ENCODE assay signal across 14 cellular contexts in genomic region chr6:135117413-135117968, GRCh38.
DNase-seq lines count a peak whose midpoint lies in the region; ATAC-seq and TF ChIP-seq lines count a peak whose summit lies in the region.
"Had no signal": no experiment of that assay in that cellular context is flagged by ENCODE, and none has a peak within 500 bp of the region (broad histone marks: within the 10 kb centered on the region; RNA-seq: fewer than 3 reads in every experiment).

No MANE protein-coding gene starts in this region.

- H3K27me3 ChIP-seq in BLaER1 treated with 17β-estradiol and CSF1 and Interleukin-3, amounts not matched to agents 10 nM and 100 nM = no peaks in the 10 kb centered on the region
- no peaks in the 10 kb centered on the region for H3K27me3 ChIP-seq in CD8-positive, alpha-beta T cell (ENCODE audit: insufficient read depth, low read length)
- H3K27me3 ChIP-seq in KMS-11 (ENCODE audit: insufficient read depth, low read depth) (no peaks in the 10 kb centered on the region), GM23248 (replicated peaks; ENCODE audit: insufficient read depth) (peaks cover 56% of the 10 kb centered on the region)
- H3K27me3 ChIP-seq: vagina had no signal

- POLR2A ChIA-PET in CD8-positive, alpha-beta T cell (lab: Charles Lee) = interaction anchor here (2.7 kb wide), 1 partner anchor 12 kb away, joined by 10 read pairs; no protein-coding TSS in a partner anchor

- 48 to 59% methylated on average over 3 of the region's 3 CpGs for WGBS in GM23248 (ENCODE audit: low coverage in 1 of 2, low lambda C conversion rate in 2 of 2, missing lambda C conversion rate in 2 of 2), 2 experiments

- peak overlapping the region in 4 of 10 experiments; percentile 2 to 45 (median 24); a peak in 4 of 20 replicates for H3K4me3 ChIP-seq in BLaER1 treated with 17β-estradiol and CSF1 and Interleukin-3, amounts not matched to agents 10 nM and 100 nM
- peak overlapping the region; percentile 7 for H3K4me3 ChIP-seq in CD8-positive, alpha-beta T cell (ENCODE audit: low read depth, low read length)
- no peak overlapping the region for H3K4me3 ChIP-seq in KMS-11 (IDR thresholded peaks at IDR 0.05; ENCODE audit: insufficient read depth, low read depth, low read length)
- H3K4me3 ChIP-seq in GM23248 = no peak overlapping the region
- H3K4me3 ChIP-seq: psoas muscle, vagina had no signal

- DNase-seq in CD8-positive, alpha-beta T cell = no peak
- DNase-seq in activated naive CD4-positive, alpha-beta T cell treated with anti-CD3 and anti-CD28 coated beads, Interleukin-2, amount 50 U/mL, for 72 hours (ENCODE audit: low spot score in 2 of 2) = no peak
- DNase-seq in GM23248 = no peak
- DNase-seq: H7, NCI-H2029, NCI-H748 treated with DMSO at 0.1 percent for 48 hours, psoas muscle had no signal

- ATAC-seq in CD8-positive, alpha-beta T cell = no peak
- peak; percentile 9 to 12 for ATAC-seq in activated naive CD4-positive, alpha-beta T cell treated with anti-CD3 and anti-CD28 coated beads, Interleukin-2, amount 50 U/mL, for 72 hours
- no peak for ATAC-seq in GM18870 (IDR thresholded peaks at IDR 0.05; ENCODE audit: unreplicated experiment)
- no peak for ATAC-seq in HG03097 (IDR thresholded peaks at IDR 0.05; ENCODE audit: low FRiP score, unreplicated experiment)
- ATAC-seq: psoas muscle had no signal

- H3K4me3 Mint-ChIP-seq in CD8-positive, alpha-beta T cell = peak overlapping the region; percentile 54
- H3K4me3 Mint-ChIP-seq: CD14-positive monocyte had no signal

- peaks cover 66% of the 10 kb centered on the region for H3K4me1 Mint-ChIP-seq in CD8-positive, alpha-beta T cell (ENCODE audit: low read depth)

- no peaks in the 10 kb centered on the region for H3F3A ChIP-seq in GM23248 (ENCODE audit: insufficient read depth)

- in situ Hi-C loops in GM23248 (cut with MboI) = no loop called here

- intact Hi-C loops in CD8-positive, alpha-beta T cell (cut with DNase I, micrococcal nuclease) = loop anchor here in 1 of 2 experiments (10.0 kb wide), 1 partner anchor 1163 kb away; the partner anchor contains the start of gene TBPL1

- H3K9me3 ChIP-seq in BLaER1 treated with 17β-estradiol and CSF1 and Interleukin-3, amounts not matched to agents 10 nM and 100 nM (replicated peaks in 1 of 11) = peaks cover 3 to 13% (median 7%) of the 10 kb centered on the region in 11 experiments; a peak in 14 of 22 replicates
- H3K9me3 ChIP-seq in CD8-positive, alpha-beta T cell (ENCODE audit: low read length) = no peaks in the 10 kb centered on the region
- H3K9me3 ChIP-seq in GM23248 (ENCODE audit: low read depth) = no peaks in the 10 kb centered on the region
- H3K9me3 ChIP-seq: psoas muscle, vagina had no signal

- no peak for TF ChIP-seq CTCF in CD8-positive, alpha-beta T cell (IDR thresholded peaks at IDR 0.05)
- no peak for TF ChIP-seq CTCF in KMS-11 (conservative IDR thresholded peaks at IDR 0.05; ENCODE audit: low read depth, low read length)

- H3K79me2 ChIP-seq in KMS-11 (ENCODE audit: insufficient read depth, low read depth) (no peaks in the 10 kb centered on the region), GM23248 (ENCODE audit: insufficient read depth) (no peaks in the 10 kb centered on the region)

- peak overlapping the region in 8 of 11 experiments; percentile 6 to 93 (median 80); a peak in 13 of 22 replicates for H3K27ac ChIP-seq in BLaER1 treated with 17β-estradiol and CSF1 and Interleukin-3, amounts not matched to agents 10 nM and 100 nM
- no peak overlapping the region for H3K27ac ChIP-seq in CD8-positive, alpha-beta T cell (ENCODE audit: low read depth, low read length)
- H3K27ac ChIP-seq in KMS-11 (peak overlapping the region; percentile 9; the same call in 1 of the 2 replicates), GM23248 (no peak overlapping the region)
- H3K27ac ChIP-seq: psoas muscle, RWPE1, vagina had no signal

- H3K27me3 Mint-ChIP-seq in CD8-positive, alpha-beta T cell (ENCODE audit: low read depth) = no peaks in the 10 kb centered on the region

- CTCF ChIA-PET in CD8-positive, alpha-beta T cell (lab: Charles Lee) = interaction anchor here (0.7 to 1.2 kb wide), 4 partner anchors 27 to 33 kb away, joined by 3 to 4 read pairs (median 3); no protein-coding TSS in a partner anchor

- H3K27ac Mint-ChIP-seq in CD8-positive, alpha-beta T cell = peak overlapping the region; percentile 87
- H3K27ac Mint-ChIP-seq in activated naive CD4-positive, alpha-beta T cell treated with anti-CD3 and anti-CD28 coated beads, Interleukin-2, amount 50 U/mL, for 72 hours = peak overlapping the region; percentile 96 to 99

- peaks cover 51 to 94% (median 74%) of the 10 kb centered on the region in 10 experiments for H3K4me1 ChIP-seq in BLaER1 treated with 17β-estradiol and CSF1 and Interleukin-3, amounts not matched to agents 10 nM and 100 nM
- H3K4me1 ChIP-seq in CD8-positive, alpha-beta T cell (ENCODE audit: insufficient read depth, low read length) = peaks cover 43% of the 10 kb centered on the region
- peaks cover 23% of the 10 kb centered on the region for H3K4me1 ChIP-seq in KMS-11 (ENCODE audit: low read depth, poor library complexity, severe bottlenecking)
- H3K4me1 ChIP-seq in GM23248 (ENCODE audit: insufficient read depth) = no peaks in the 10 kb centered on the region
- H3K4me1 ChIP-seq: psoas muscle, vagina had no signal

- H3K4me2 ChIP-seq in BLaER1 treated with 17β-estradiol and CSF1 and Interleukin-3, amounts not matched to agents 10 nM and 100 nM = peak overlapping the region; percentile 45 to 84 (median 77)
- peak overlapping the region; percentile 45 for H3K4me2 ChIP-seq in KMS-11
- no peak overlapping the region for H3K4me2 ChIP-seq in GM23248 (ENCODE audit: unreplicated experiment)

- peak overlapping the region; percentile 4; the same call in 1 of the 2 replicates for H2AFZ ChIP-seq in KMS-11 (ENCODE audit: low read depth)
- H2AFZ ChIP-seq in GM23248 = no peak overlapping the region

- H3K9ac ChIP-seq in BLaER1 treated with 17β-estradiol and CSF1 and Interleukin-3, amounts not matched to agents 10 nM and 100 nM = peak overlapping the region in 6 of 11 experiments; percentile 6 to 82 (median 60); a peak in 9 of 22 replicates
- H3K9ac ChIP-seq in KMS-11 (no peak overlapping the region), GM23248 (no peak overlapping the region)

- H4K20me1 ChIP-seq in BLaER1 treated with 17β-estradiol and CSF1 and Interleukin-3, amounts not matched to agents 10 nM and 100 nM = no peaks in the 10 kb centered on the region
- H4K20me1 ChIP-seq in KMS-11 (ENCODE audit: insufficient read depth) = no peaks in the 10 kb centered on the region
- no peaks in the 10 kb centered on the region for H4K20me1 ChIP-seq in GM23248 (ENCODE audit: insufficient read depth)

- H3K9me2 ChIP-seq in GM23248 (ENCODE audit: insufficient read depth) = no peaks in the 10 kb centered on the region

- H3K36me3 ChIP-seq in BLaER1 treated with 17β-estradiol and CSF1 and Interleukin-3, amounts not matched to agents 10 nM and 100 nM = no peaks in the 10 kb centered on the region
- H3K36me3 ChIP-seq in CD8-positive, alpha-beta T cell (ENCODE audit: insufficient read depth, low read length) = no peaks in the 10 kb centered on the region
- H3K36me3 ChIP-seq in KMS-11 (ENCODE audit: insufficient read depth) (no peaks in the 10 kb centered on the region), GM23248 (ENCODE audit: low read depth) (no peaks in the 10 kb centered on the region)
- H3K36me3 ChIP-seq: vagina had no signal

- H3K9me3 Mint-ChIP-seq in CD8-positive, alpha-beta T cell = peaks cover 4% of the 10 kb centered on the region
- H3K9me3 Mint-ChIP-seq in activated naive CD4-positive, alpha-beta T cell treated with anti-CD3 and anti-CD28 coated beads, Interleukin-2, amount 50 U/mL, for 72 hours = peaks cover 7 to 11% of the 10 kb centered on the region in 2 donors

- H3K36me3 Mint-ChIP-seq in CD8-positive, alpha-beta T cell = no peaks in the 10 kb centered on the region
- peaks cover 7 to 8% of the 10 kb centered on the region in 2 donors for H3K36me3 Mint-ChIP-seq in activated naive CD4-positive, alpha-beta T cell treated with anti-CD3 and anti-CD28 coated beads, Interleukin-2, amount 50 U/mL, for 72 hours
- H3K36me3 Mint-ChIP-seq: CD14-positive monocyte had no signal

Comparison
In these comparisons a context has a peak if more than half of its experiments do, and no peak if none do; other contexts are left out.
1. H3K27ac ChIP-seq: peak in BLaER1 treated with 17β-estradiol and CSF1 and Interleukin-3, amounts not matched to agents 10 nM and 100 nM (8 of 11) and KMS-11 (single experiment); none in CD8-positive, alpha-beta T cell (single experiment) and GM23248 (single experiment).
2. H3K9ac ChIP-seq: peak in BLaER1 treated with 17β-estradiol and CSF1 and Interleukin-3, amounts not matched to agents 10 nM and 100 nM (6 of 11); none in KMS-11 (single experiment) and GM23248 (single experiment).
3. ATAC-seq: peak in activated naive CD4-positive, alpha-beta T cell treated with anti-CD3 and anti-CD28 coated beads, Interleukin-2, amount 50 U/mL, for 72 hours (2 of 2); none in CD8-positive, alpha-beta T cell (single experiment), GM18870 (single experiment) and HG03097 (single experiment).